ENCODE assay signal across 8 cellular contexts in genomic region chrX:109635151-109635550, GRCh38. TPM values are rescaled to one million over a fixed set of nuclear protein-coding genes. Genes with fewer than 3 reads are reported as not detected.
DNase-seq lines count a peak whose midpoint lies in the region; ATAC-seq and TF ChIP-seq lines count a peak whose summit lies in the region.

No MANE protein-coding gene starts in this region.

- H4K20me1 ChIP-seq in GM23338 (replicated peaks; ENCODE audit: insufficient read depth): no peaks in the 10 kb centered on the region

- peaks cover 4% of the 10 kb centered on the region; the same call in 1 of the 3 replicates for H3K36me3 Mint-ChIP-seq in GM23338 (ENCODE audit: low read depth)

- H3K4me3 ChIP-seq in GM23338 (no peak overlapping the region), RWPE2 (ENCODE audit: severe bottlenecking) (no peak overlapping the region)

- H3K27ac ChIP-seq in GM23338 (ENCODE audit: low read depth): no peak overlapping the region
- no peak overlapping the region for H3K27ac ChIP-seq in RWPE2 (ENCODE audit: poor library complexity, severe bottlenecking)

- H3K4me3 Mint-ChIP-seq in GM23338: no peak overlapping the region

- no peaks in the 10 kb centered on the region for H3K9me3 Mint-ChIP-seq in GM23338

- H3K27me3 ChIP-seq in GM23338 (ENCODE audit: insufficient read depth) (no peaks in the 10 kb centered on the region), RWPE2 (ENCODE audit: insufficient read depth, poor library complexity, severe bottlenecking) (no peaks in the 10 kb centered on the region)

- H3F3A ChIP-seq in GM23338 (replicated peaks; ENCODE audit: low read depth): no peaks in the 10 kb centered on the region

- H3K4me1 Mint-ChIP-seq in GM23338: no peaks in the 10 kb centered on the region

- no peak overlapping the region for H3K27ac Mint-ChIP-seq in GM23338

- ATAC-seq in GM23338 (peak; percentile 55), RWPE2 (ENCODE audit: low read depth) (peak; percentile 45; the same call in 1 of the 3 replicates), HG02970 (IDR thresholded peaks at IDR 0.05; ENCODE audit: low FRiP score, unreplicated experiment) (no peak)

- peaks cover 2% of the 10 kb centered on the region for H3K27me3 Mint-ChIP-seq in GM23338 (ENCODE audit: insufficient read depth, low read depth, poor library complexity)

- no peaks in the 10 kb centered on the region for H3K9me3 ChIP-seq in RWPE2 (ENCODE audit: severe bottlenecking)

- H2AFZ ChIP-seq in GM23338: no peak overlapping the region

- H3K79me2 ChIP-seq in GM23338 (replicated peaks; ENCODE audit: insufficient read depth): no peaks in the 10 kb centered on the region

- H3K9me2 ChIP-seq in GM23338 (ENCODE audit: insufficient read depth): no peaks in the 10 kb centered on the region

- no peak overlapping the region for H3K4me2 ChIP-seq in GM23338

- no peaks in the 10 kb centered on the region for H3K36me3 ChIP-seq in GM23338 (ENCODE audit: insufficient read depth)
- no peaks in the 10 kb centered on the region for H3K36me3 ChIP-seq in RWPE2 (ENCODE audit: low read depth)

- DNase-seq in COLO829 (ENCODE audit: low spot score) (peak; percentile 28), GM23338 (ENCODE audit: low spot score) (peak; percentile 29), RWPE2 (ENCODE audit: low spot score) (no peak), iPS-NIHi7 (ENCODE audit: extremely low spot score) (peak; percentile 66), amygdala (lab: John Stamatoyannopoulos, UW) (no peak), superior temporal gyrus (ENCODE audit: extremely low spot score) (no peak)
- DNase-seq in stimulated activated naive CD4-positive, alpha-beta T cell (lab: John Stamatoyannopoulos, UW): no peak

- TF ChIP-seq CTCF in GM23338 (conservative IDR thresholded peaks at IDR 0.05; ENCODE audit: low read depth in 2 of 2) (peak; percentile 54 to 62), RWPE2 (IDR thresholded peaks at IDR 0.05; ENCODE audit: poor library complexity, severe bottlenecking) (peak; percentile 48)

- no peaks in the 10 kb centered on the region for H3K4me1 ChIP-seq in GM23338 (ENCODE audit: insufficient read depth)
- H3K4me1 ChIP-seq in RWPE2 (ENCODE audit: insufficient read depth, poor library complexity, severe bottlenecking): no peaks in the 10 kb centered on the region

TF ChIP-seq in GM23338, 12 proteins besides CTCF, POLR2A, EP300 and RAD21:
- TF ChIP-seq STAT1 (IDR thresholded peaks at IDR 0.05; ENCODE audit: unreplicated experiment): no peak

RNA-seq across cellular contexts. Expression of gene KCNE5, which starts 10.2 kb away (rescaled TPM):
- total RNA-seq in GM23338 (2014; rRNA removed; shearing (Covaris generic)): 5.1 and 6.2 TPM in 2 replicates
- 4.0 and 4.1 TPM in 2 replicates for polyA plus RNA-seq in GM23338 (2016; fragmentation: Nextera tagmentation; extraction: Ambion mirVana)

Comparison
In these comparisons a context has a peak if more than half of its experiments do, and no peak if none do; other contexts are left out.
1. DNase-seq: peak in COLO829 (single experiment), GM23338 (single experiment) and iPS-NIHi7 (single experiment); none in RWPE2 (single experiment), amygdala (0 of 56), stimulated activated naive CD4-positive, alpha-beta T cell (0 of 6) and superior temporal gyrus (single experiment).